ENCODE assay signal across 41 cellular contexts in the genomic region with DNA sequence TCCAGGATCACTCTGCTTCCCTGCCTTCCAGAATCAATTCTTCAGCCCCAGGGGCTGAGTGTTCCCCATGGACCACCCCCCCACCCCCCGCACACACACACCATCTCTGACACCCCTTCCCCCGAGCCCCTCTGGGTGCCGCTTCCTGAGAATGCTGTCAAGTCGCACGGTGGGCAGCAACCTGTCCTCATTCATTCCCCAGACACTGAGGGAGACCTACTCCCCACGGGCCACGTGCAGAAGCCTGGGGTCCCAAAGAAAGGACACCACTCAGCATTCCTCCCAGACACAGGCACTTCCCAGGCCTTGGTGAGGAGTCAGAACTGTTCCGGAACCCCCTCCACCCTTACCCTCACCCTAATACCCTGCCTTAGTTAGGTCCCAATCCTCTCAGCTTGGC. TPM values are rescaled to one million over a fixed set of nuclear protein-coding genes. Genes with fewer than 3 reads are reported as not detected.
"Had no signal": no experiment of that assay in that cellular context is flagged by ENCODE, and none has a peak within 500 bp of the region (broad histone marks: within the 10 kb centered on the region; RNA-seq: fewer than 3 reads in every experiment).

No MANE protein-coding gene starts in this region.

- DNase-seq: activated B cell treated with CpG ODN at 0.5 μM for 24 hours; activated CD4-positive, alpha-beta memory T cell treated with anti-CD3 and anti-CD28 coated beads for 36 hours; activated CD4-positive, alpha-beta T cell treated with anti-CD3 and anti-CD28 coated beads for 4 hours; activated CD4-positive, alpha-beta T cell treated with anti-CD3 and anti-CD28 coated beads, Interleukin-2, amount 10 ng/mL, durations not matched to agents 24 days and 14 days; activated CD4-positive, alpha-beta T cell treated with anti-CD3 and anti-CD28 coated beads, Interleukin-2, amount 50 U/mL, for 1 hour; activated CD4-positive, alpha-beta T cell treated with anti-CD3 and anti-CD28 coated beads, Interleukin-2, amount 50 U/mL, for 4 hours; activated CD4-positive, CD25-positive, alpha-beta regulatory T cell treated with anti-CD3 and anti-CD28 coated beads, Interleukin-2, amount 50 U/mL, for 72 hours; activated CD8-positive, alpha-beta memory T cell treated with anti-CD3 and anti-CD28 coated beads, Interleukin-2, amount 50 U/mL, for 4 hours; activated CD8-positive, alpha-beta T cell treated with anti-CD3 and anti-CD28 coated beads for 36 hours; activated effector memory CD4-positive, alpha-beta T cell treated with anti-CD3 and anti-CD28 coated beads, Interleukin-2, amount 50 U/mL, for 16 hours; activated gamma-delta T cell treated with Interleukin-2 at 50 U/mL for 16 hours; activated naive CD4-positive, alpha-beta T cell; activated naive CD4-positive, alpha-beta T cell treated with anti-CD3 and anti-CD28 coated beads for 36 hours; activated naive CD4-positive, alpha-beta T cell treated with anti-CD3 and anti-CD28 coated beads, Interleukin-2, amount 50 U/mL, for 16 hours; activated naive CD8-positive, alpha-beta T cell treated with anti-CD3 and anti-CD28 coated beads for 36 hours; activated T-cell treated with anti-CD3 and anti-CD28 coated beads for 4 hours; activated T-cell treated with anti-CD3 and anti-CD28 coated beads, Interleukin-2, amount 50 U/mL, for 1 hour; activated T-cell treated with anti-CD3 and anti-CD28 coated beads, Interleukin-2, amount 50 U/mL, for 4 hours; activated T-cell treated with anti-CD3 and anti-CD28 coated beads, Interleukin-2, amount 50 U/mL, for 72 hours; adrenal gland; amniotic stem cell; aorta; body of pancreas; brain microvascular endothelial cell; caudate nucleus; cerebellar nuclear complex; T-helper 2 cell; T-helper 9 cell had no signal

- H3K27ac Mint-ChIP-seq: activated B cell treated with CpG ODN at 0.5 μM for 24 hours; activated CD4-positive, alpha-beta memory T cell treated with anti-CD3 and anti-CD28 coated beads for 36 hours; activated CD4-positive, alpha-beta T cell treated with anti-CD3 and anti-CD28 coated beads, Interleukin-2, amount 10 ng/mL, durations not matched to agents 24 days and 14 days; activated CD8-positive, alpha-beta T cell treated with anti-CD3 and anti-CD28 coated beads for 36 hours; activated naive CD4-positive, alpha-beta T cell treated with anti-CD3 and anti-CD28 coated beads for 36 hours; activated naive CD4-positive, alpha-beta T cell treated with anti-CD3 and anti-CD28 coated beads, Interleukin-2, amount 50 U/mL, for 72 hours; activated naive CD8-positive, alpha-beta T cell treated with anti-CD3 and anti-CD28 coated beads for 36 hours; activated T-cell treated with anti-CD3 and anti-CD28 coated beads, Interleukin-2, amount 50 U/mL, for 72 hours; activated T-helper 1 cell treated with anti-CD3 and anti-CD28 coated beads, Interleukin-12 subunit alpha, Interleukin-12 subunit beta, Interleukin-2, Interleukin-4 antibody, amounts not matched to agents 30 ng/mL and 10 ng/mL and 1 ng/mL, durations not matched to agents 14 hours and 24 hours and 36 hours; activated T-helper 17 cell treated with anti-CD3 and anti-CD28 coated beads, Interleukin-2, amount 50 U/mL, for 72 hours; T-helper 2 cell treated with Interferon-gamma antibody and Interleukin-4, amounts not matched to agents 5 μg/mL and 100 μg/mL, for 36 hours had no signal

- H3K4me3 ChIP-seq: adrenal gland, body of pancreas, breast epithelium, cardiac muscle cell had no signal

- H3K4me3 Mint-ChIP-seq: activated B cell treated with CpG ODN at 0.5 μM for 24 hours; activated CD4-positive, alpha-beta memory T cell treated with anti-CD3 and anti-CD28 coated beads for 36 hours; activated CD4-positive, alpha-beta T cell treated with anti-CD3 and anti-CD28 coated beads, Interleukin-2, amount 10 ng/mL, durations not matched to agents 24 days and 14 days; activated CD8-positive, alpha-beta T cell treated with anti-CD3 and anti-CD28 coated beads for 36 hours; activated naive CD4-positive, alpha-beta T cell treated with anti-CD3 and anti-CD28 coated beads for 36 hours; activated naive CD8-positive, alpha-beta T cell treated with anti-CD3 and anti-CD28 coated beads for 36 hours; activated T-cell treated with anti-CD3 and anti-CD28 coated beads, Interleukin-2, amount 50 U/mL, for 4 hours; activated T-cell treated with anti-CD3 and anti-CD28 coated beads, Interleukin-2, amount 50 U/mL, for 72 hours; activated T-helper 1 cell treated with anti-CD3 and anti-CD28 coated beads, Interleukin-12 subunit alpha, Interleukin-12 subunit beta, Interleukin-2, Interleukin-4 antibody, amounts not matched to agents 30 ng/mL and 10 ng/mL and 1 ng/mL, durations not matched to agents 14 hours and 24 hours and 36 hours; activated T-helper 17 cell treated with anti-CD3 and anti-CD28 coated beads, Interleukin-2, amount 50 U/mL, for 72 hours; central memory CD8-positive, alpha-beta T cell; T-helper 2 cell treated with Interferon-gamma antibody and Interleukin-4, amounts not matched to agents 5 μg/mL and 100 μg/mL, for 36 hours had no signal

- H3K27me3 ChIP-seq: cardiac muscle cell had no signal

- H3K4me1 ChIP-seq: adrenal gland, breast epithelium had no signal

- H3K36me3 ChIP-seq: adrenal gland, brain microvascular endothelial cell, breast epithelium, cardiac muscle cell had no signal

- ATAC-seq: activated CD8-positive, alpha-beta T cell treated with anti-CD3 and anti-CD28 coated beads for 36 hours; activated naive CD4-positive, alpha-beta T cell treated with anti-CD3 and anti-CD28 coated beads, Interleukin-2, amount 50 U/mL, for 72 hours; activated T-cell treated with anti-CD3 and anti-CD28 coated beads, Interleukin-2, amount 50 U/mL, for 4 hours; activated T-cell treated with anti-CD3 and anti-CD28 coated beads, Interleukin-2, amount 50 U/mL, for 72 hours; activated T-helper 17 cell treated with anti-CD3 and anti-CD28 coated beads, Interleukin-2, amount 50 U/mL, for 72 hours; body of pancreas had no signal

- FAIRE-seq: astrocyte, TTC549 had no signal

- H3K4me1 Mint-ChIP-seq: activated B cell treated with CpG ODN at 0.5 μM for 24 hours; activated naive CD8-positive, alpha-beta T cell treated with anti-CD3 and anti-CD28 coated beads for 36 hours; activated T-helper 17 cell treated with anti-CD3 and anti-CD28 coated beads, Interleukin-2, amount 50 U/mL, for 72 hours; central memory CD8-positive, alpha-beta T cell had no signal

- H3K9me3 ChIP-seq: adrenal gland, body of pancreas had no signal

- H3K27ac ChIP-seq: adrenal gland, body of pancreas, brain microvascular endothelial cell, breast epithelium, cardiac muscle cell, VCaP had no signal

RNA-seq across cellular contexts. Expression of gene CPLX2, which starts 12.8 kb away (rescaled TPM):
- total RNA-seq: activated B cell treated with CpG ODN at 0.5 μM for 24 hours; activated CD4-positive, alpha-beta memory T cell treated with anti-CD3 and anti-CD28 coated beads for 36 hours; activated CD4-positive, alpha-beta T cell treated with anti-CD3 and anti-CD28 coated beads, Interleukin-2, amount 10 ng/mL, durations not matched to agents 24 days and 14 days; activated CD8-positive, alpha-beta memory T cell treated with anti-CD3 and anti-CD28 coated beads for 36 hours; activated CD8-positive, alpha-beta T cell treated with anti-CD3 and anti-CD28 coated beads for 36 hours; activated naive CD4-positive, alpha-beta T cell treated with anti-CD3 and anti-CD28 coated beads for 36 hours; activated naive CD4-positive, alpha-beta T cell treated with anti-CD3 and anti-CD28 coated beads, Interleukin-2, amount 50 U/mL, for 72 hours; activated naive CD8-positive, alpha-beta T cell treated with anti-CD3 and anti-CD28 coated beads for 36 hours; activated T-cell treated with anti-CD3 and anti-CD28 coated beads, Interleukin-2, amount 50 U/mL, for 72 hours; activated T-helper 1 cell treated with anti-CD3 and anti-CD28 coated beads, Interleukin-12 subunit alpha, Interleukin-12 subunit beta, Interleukin-2, Interleukin-4 antibody, amounts not matched to agents 30 ng/mL and 10 ng/mL and 1 ng/mL, durations not matched to agents 14 hours and 24 hours and 36 hours; activated T-helper 17 cell treated with anti-CD3 and anti-CD28 coated beads, Interleukin-2, amount 50 U/mL, for 72 hours; aorta; breast epithelium; cardiac muscle cell; chondrocyte; T-helper 1 cell treated with Interleukin-12 subunit alpha and Interleukin-12 subunit beta and Interleukin-4 antibody, amounts not matched to agents 30 ng/mL and 1 ng/mL, for 36 hours had no signal
- polyA plus RNA-seq: aorta had no signal
